Comparison of ENCODE assay signal across 8 cellular contexts in the genomic region with DNA sequence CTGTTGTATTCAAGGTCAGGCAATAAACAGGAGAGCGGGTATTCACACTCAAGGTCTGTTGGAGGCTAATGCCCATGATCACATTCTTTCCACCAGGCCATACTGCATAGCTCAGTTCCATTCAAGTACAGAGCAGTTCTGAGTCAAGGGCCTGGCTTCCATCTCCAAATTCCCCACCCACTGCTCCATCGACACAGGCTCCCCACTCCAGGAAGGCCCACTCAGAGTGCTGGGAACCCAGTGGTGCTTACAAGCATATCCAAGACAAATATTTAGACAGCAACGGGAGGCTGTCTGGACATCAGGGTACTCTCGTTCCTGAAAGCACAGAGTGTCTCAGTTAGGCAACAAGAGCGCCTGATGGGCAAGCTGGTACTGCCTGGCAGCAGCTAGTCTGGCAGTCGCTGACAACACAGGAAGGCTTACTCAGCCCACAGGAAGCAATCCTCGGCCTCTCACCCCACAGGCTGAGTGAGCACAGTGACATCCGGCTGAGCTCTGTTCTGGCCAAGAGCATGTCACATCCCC. TPM values are rescaled to one million over a fixed set of nuclear protein-coding genes. Genes with fewer than 3 reads are reported as not detected.
DNase-seq lines count a peak whose midpoint lies in the region; ATAC-seq lines count a peak whose summit lies in the region.

No MANE protein-coding gene starts in this region.

- H3K4me3 ChIP-seq in BLaER1 treated with 17β-estradiol and CSF1 and Interleukin-3, amounts not matched to agents 10 nM and 100 nM: peak overlapping the region in 1 of 10 experiments; percentile 35; a peak in 4 of 20 replicates
- H3K4me3 ChIP-seq in right cardiac atrium (ENCODE audit: low read length): no peak overlapping the region
- peak overlapping the region; percentile 26 for H3K4me3 ChIP-seq in skeletal muscle satellite cell (ENCODE audit: low read length)

- 26% methylated on average over 8 of the region's 8 CpGs for WGBS in right cardiac atrium

- peaks cover 16 to 49% (median 32%) of the 10 kb centered on the region in 10 experiments for H3K4me1 ChIP-seq in BLaER1 treated with 17β-estradiol and CSF1 and Interleukin-3, amounts not matched to agents 10 nM and 100 nM
- H3K4me1 ChIP-seq in right cardiac atrium (ENCODE audit: control insufficient read depth, insufficient read depth, low read length) (peaks cover 9% of the 10 kb centered on the region), skeletal muscle satellite cell (ENCODE audit: control insufficient read depth, insufficient read depth, low read length) (peaks cover 30% of the 10 kb centered on the region)

- no peaks in the 10 kb centered on the region for H3K9me3 ChIP-seq in BLaER1 treated with 17β-estradiol and CSF1 and Interleukin-3, amounts not matched to agents 10 nM and 100 nM (replicated peaks in 1 of 11)
- H3K9me3 ChIP-seq in right cardiac atrium (ENCODE audit: control insufficient read depth, low read length) (no peaks in the 10 kb centered on the region), skeletal muscle satellite cell (replicated peaks; ENCODE audit: low read length) (no peaks in the 10 kb centered on the region)

- peaks cover 0 to 29% (median 0%) of the 10 kb centered on the region in 11 experiments; a peak in 6 of 22 replicates for H4K20me1 ChIP-seq in BLaER1 treated with 17β-estradiol and CSF1 and Interleukin-3, amounts not matched to agents 10 nM and 100 nM

- H3K27me3 ChIP-seq in BLaER1 treated with 17β-estradiol and CSF1 and Interleukin-3, amounts not matched to agents 10 nM and 100 nM: no peaks in the 10 kb centered on the region
- H3K27me3 ChIP-seq in right cardiac atrium (ENCODE audit: control insufficient read depth, insufficient read depth) (no peaks in the 10 kb centered on the region), skeletal muscle satellite cell (ENCODE audit: control insufficient read depth, insufficient read depth, low read length) (no peaks in the 10 kb centered on the region)

- peak overlapping the region; percentile 58 to 88 (median 83) for H3K27ac ChIP-seq in BLaER1 treated with 17β-estradiol and CSF1 and Interleukin-3, amounts not matched to agents 10 nM and 100 nM
- peak overlapping the region; percentile 92 for H3K27ac ChIP-seq in right cardiac atrium (ENCODE audit: low read length)

- intact Hi-C loops in right cardiac atrium (cut with DNase I): no loop called here

- ATAC-seq in HG03097 (IDR thresholded peaks at IDR 0.05; ENCODE audit: low FRiP score, unreplicated experiment): peak; percentile 77
- peak; percentile 96 to 98 for ATAC-seq in right cardiac atrium
- ATAC-seq in HG02852 (IDR thresholded peaks at IDR 0.05; ENCODE audit: unreplicated experiment): no peak

- H3K36me3 ChIP-seq in BLaER1 treated with 17β-estradiol and CSF1 and Interleukin-3, amounts not matched to agents 10 nM and 100 nM: peaks cover 14 to 87% (median 73%) of the 10 kb centered on the region in 11 experiments; a peak in 21 of 22 replicates
- peaks cover 41% of the 10 kb centered on the region for H3K36me3 ChIP-seq in skeletal muscle satellite cell (ENCODE audit: insufficient read depth, low read length)

- H3K9ac ChIP-seq in BLaER1 treated with 17β-estradiol and CSF1 and Interleukin-3, amounts not matched to agents 10 nM and 100 nM: peak overlapping the region; percentile 8 to 76 (median 70); a peak in 20 of 22 replicates
- peak overlapping the region; percentile 77 for H3K9ac ChIP-seq in skeletal muscle satellite cell (ENCODE audit: low read depth, low read length)

- peak overlapping the region; percentile 71 to 92 (median 81) for H3K4me2 ChIP-seq in BLaER1 treated with 17β-estradiol and CSF1 and Interleukin-3, amounts not matched to agents 10 nM and 100 nM
- peak overlapping the region; percentile 64 for H3K4me2 ChIP-seq in skeletal muscle satellite cell (ENCODE audit: low read length)

- DNase-seq in T-helper 2 cell (peak; percentile 18 to 93 (median 51)), amniotic stem cell (lab: John Stamatoyannopoulos, UW) (peak; percentile 75), right cardiac atrium (peak; percentile 81 to 85 (median 81)), NCI-H82 (lab: John Stamatoyannopoulos, UW) (no peak)

RNA-seq across cellular contexts. Expression of gene RFFL, which starts 40.9 kb away (rescaled TPM):
- 10 to 100 TPM; 17.2 to 20.0 (median 18.4) TPM for total RNA-seq in right cardiac atrium
- polyA plus RNA-seq in right cardiac atrium: 5.7 TPM
- 16.6 and 20.0 TPM in 2 replicates for total RNA-seq in skeletal muscle satellite cell (2012; rRNA removed)

RNA-seq across cellular contexts. Expression of gene LIG3, which starts 42.3 kb away (rescaled TPM):
- total RNA-seq in right cardiac atrium: 10 to 100 TPM; 17.5 to 24.1 (median 18.2) TPM
- polyA plus RNA-seq in right cardiac atrium: 7.0 TPM
- total RNA-seq in skeletal muscle satellite cell (2012; rRNA removed): 16.2 and 19.4 TPM in 2 replicates
